In genomic region chr19:41956621-41957020, GRCh38 we compare ENCODE assay signal across 20 cellular contexts. TPM values are rescaled to one million over a fixed set of nuclear protein-coding genes. Genes with fewer than 3 reads are reported as not detected.
"Had no signal": no experiment of that assay in that cellular context is flagged by ENCODE, and none has a peak within 500 bp of the region (broad histone marks: within the 10 kb centered on the region; RNA-seq: fewer than 3 reads in every experiment).

No MANE protein-coding gene starts in this region.

- H3K79me2 ChIP-seq: hepatocyte had no signal

- H3K27ac Mint-ChIP-seq: activated naive CD8-positive, alpha-beta T cell treated with anti-CD3 and anti-CD28 coated beads, Interleukin-2, amount 10 ng/mL, durations not matched to agents 7 days and 5 days; T-helper 1 cell treated with Interleukin-12 subunit alpha and Interleukin-12 subunit beta and Interleukin-4 antibody, amounts not matched to agents 30 μg/mL and 1 μg/mL, for 36 hours had no signal

- H3K36me3 Mint-ChIP-seq: activated naive CD8-positive, alpha-beta T cell treated with anti-CD3 and anti-CD28 coated beads, Interleukin-2, amount 10 ng/mL, durations not matched to agents 7 days and 5 days had no signal

- H3K27me3 ChIP-seq: breast epithelium, esophagus muscularis mucosa, hepatocyte, right atrium auricular region had no signal

- H3K36me3 ChIP-seq: breast epithelium, right atrium auricular region, WERI-Rb-1 had no signal

- H3K4me3 ChIP-seq: breast epithelium, esophagus muscularis mucosa, hepatocyte, right atrium auricular region, skin epidermis had no signal

- H2AFZ ChIP-seq: hepatocyte had no signal

- H3K9me3 ChIP-seq: breast epithelium, esophagus muscularis mucosa, right atrium auricular region had no signal

- ATAC-seq: activated T-cell treated with anti-CD3 and anti-CD28 coated beads, Interleukin-2, amount 50 U/mL, for 4 hours; left lobe of liver; naive thymus-derived CD8-positive, alpha-beta T cell; stimulated activated naive CD8-positive, alpha-beta T cell treated with anti-CD3 and anti-CD28 coated beads, Interleukin-15, Interleukin-2, amounts not matched to agents 100 U/mL and 50 U/mL, for 24 hours had no signal

- DNase-seq: activated CD4-positive, alpha-beta T cell treated with anti-CD3 and anti-CD28 coated beads, Interleukin-2, amount 50 U/mL, for 48 hours; activated effector memory CD4-positive, alpha-beta T cell treated with anti-CD3 and anti-CD28 coated beads, Interleukin-2, amount 50 U/mL, for 16 hours; activated naive CD8-positive, alpha-beta T cell treated with anti-CD3 and anti-CD28 coated beads, Interleukin-2, amount 10 ng/mL, durations not matched to agents 7 days and 5 days; activated T-cell treated with anti-CD3 and anti-CD28 coated beads, Interleukin-2, amount 50 U/mL, for 4 hours; anterior cingulate cortex; islet precursor cell; mammary epithelial cell; naive thymus-derived CD8-positive, alpha-beta T cell; nucleus accumbens; stimulated activated CD4-positive, alpha-beta T cell treated with anti-CD3 and anti-CD28 coated beads, Interleukin-4, amount 100 ng/mL, for 4 hours; stimulated activated CD8-positive, alpha-beta memory T cell treated with anti-CD3 and anti-CD28 coated beads, Interleukin-4, amount 100 ng/mL, for 48 hours; stimulated activated naive CD8-positive, alpha-beta T cell treated with anti-CD3 and anti-CD28 coated beads, Interleukin-15, Interleukin-2, amounts not matched to agents 100 U/mL and 50 U/mL, for 24 hours; WERI-Rb-1 had no signal

- H3K9me3 Mint-ChIP-seq: activated naive CD8-positive, alpha-beta T cell treated with anti-CD3 and anti-CD28 coated beads, Interleukin-2, amount 10 ng/mL, durations not matched to agents 7 days and 5 days; activated T-cell treated with anti-CD3 and anti-CD28 coated beads, Interleukin-2, amount 50 U/mL, for 4 hours; naive thymus-derived CD8-positive, alpha-beta T cell; T-helper 1 cell treated with Interleukin-12 subunit alpha and Interleukin-12 subunit beta and Interleukin-4 antibody, amounts not matched to agents 30 μg/mL and 1 μg/mL, for 36 hours had no signal

- H3K4me3 Mint-ChIP-seq: activated naive CD8-positive, alpha-beta T cell treated with anti-CD3 and anti-CD28 coated beads, Interleukin-2, amount 10 ng/mL, durations not matched to agents 7 days and 5 days; activated T-cell treated with anti-CD3 and anti-CD28 coated beads, Interleukin-2, amount 50 U/mL, for 4 hours; T-helper 1 cell treated with Interleukin-12 subunit alpha and Interleukin-12 subunit beta and Interleukin-4 antibody, amounts not matched to agents 30 μg/mL and 1 μg/mL, for 36 hours had no signal

- H3K27me3 Mint-ChIP-seq: activated naive CD8-positive, alpha-beta T cell treated with anti-CD3 and anti-CD28 coated beads, Interleukin-2, amount 10 ng/mL, durations not matched to agents 7 days and 5 days; naive thymus-derived CD8-positive, alpha-beta T cell had no signal

- H3K27ac ChIP-seq: right atrium auricular region, WERI-Rb-1 had no signal

RNA-seq across cellular contexts. Expression of gene ERFL, which starts 28.4 kb away (rescaled TPM):
- total RNA-seq: left lobe of liver, mammary epithelial cell, right atrium auricular region had no signal
- polyA plus RNA-seq: hepatocyte; naive thymus-derived CD8-positive, alpha-beta T cell had no signal

RNA-seq across cellular contexts. Expression of gene ATP1A3, which starts 37.4 kb away (rescaled TPM):
- total RNA-seq: breast epithelium had no signal
